ENCODE assay signal across 1 cellular context in genomic region chr2:177244244-177244771, GRCh38.
TF ChIP-seq lines count a peak whose summit lies in the region.

No MANE protein-coding gene starts in this region.

TF ChIP-seq in K562, 482 proteins besides CTCF, POLR2A, EP300 and RAD21:
- TF ChIP-seq TEAD2 (tag; IDR thresholded peaks at IDR 0.05) (no peak), ZKSCAN1 (IDR thresholded peaks at IDR 0.05; ENCODE audit: low read depth, low read length) (0 out of 2 replicates have a peak, but pooled peaks have one; percentile 20), KLF13 (tag; IDR thresholded peaks at IDR 0.05; ENCODE audit: borderline replicate concordance, low read depth) (no peak), HDAC8 (tag; IDR thresholded peaks at IDR 0.05) (0 out of 2 replicates have a peak, but pooled peaks have one; percentile 29), ZNF175 (CRISPR knock-in tag; IDR thresholded peaks at IDR 0.05; ENCODE audit: low read depth) (0 out of 2 replicates have a peak, but pooled peaks have one; percentile 10)
